In the genomic region with DNA sequence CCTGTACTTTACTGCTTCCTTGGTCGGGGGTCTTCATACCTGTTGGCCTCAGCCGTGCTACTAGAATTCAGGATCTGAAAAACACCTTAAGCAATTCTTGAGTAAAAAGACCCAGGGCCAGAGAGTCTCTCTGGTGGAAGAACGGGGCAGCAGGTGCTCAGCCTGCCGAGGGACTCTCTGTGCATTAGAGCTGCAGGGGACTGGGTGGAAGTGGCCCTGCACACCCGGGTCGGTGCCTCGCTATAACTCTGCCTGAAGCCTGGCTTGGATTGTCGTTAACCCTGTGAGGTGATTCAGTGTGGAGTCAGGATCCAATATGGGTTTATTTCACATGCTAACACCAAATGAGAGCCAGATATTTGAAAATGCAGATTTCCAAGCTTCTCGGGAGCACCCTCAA, we compare ENCODE assay signal across 32 cellular contexts. TPM values are rescaled to one million over a fixed set of nuclear protein-coding genes. Genes with fewer than 3 reads are reported as not detected.
DNase-seq lines count a peak whose midpoint lies in the region; ATAC-seq, FAIRE-seq and TF ChIP-seq lines count a peak whose summit lies in the region.
"Had no signal": no experiment of that assay in that cellular context is flagged by ENCODE, and none has a peak within 500 bp of the region (broad histone marks: within the 10 kb centered on the region; RNA-seq: fewer than 3 reads in every experiment).

No MANE protein-coding gene starts in this region.

- no peak overlapping the region for H3K4me3 ChIP-seq in GM23338
- H3K4me3 ChIP-seq in kidney (ENCODE audit: low read length in 2 of 2), result no peak overlapping the region
- H3K4me3 ChIP-seq in uterus, result no peak overlapping the region
- H3K4me3 ChIP-seq: BLaER1 treated with 17β-estradiol and CSF1 and Interleukin-3, amounts not matched to agents 10 nM and 100 nM; GM12878; GM23248; HAP-1; SJCRH30 had no signal

- TF ChIP-seq POLR2A in uterus (IDR thresholded peaks at IDR 0.05), result no peak

- H3K4me2 ChIP-seq in GM23338, result no peak overlapping the region
- H3K4me2 ChIP-seq: BLaER1 treated with 17β-estradiol and CSF1 and Interleukin-3, amounts not matched to agents 10 nM and 100 nM; KMS-11 had no signal

- no peaks in the 10 kb centered on the region for H3F3A ChIP-seq in GM23338 (replicated peaks; ENCODE audit: low read depth)

- no peaks in the 10 kb centered on the region for H4K20me1 ChIP-seq in GM23338 (replicated peaks; ENCODE audit: insufficient read depth)
- H4K20me1 ChIP-seq: BLaER1 treated with 17β-estradiol and CSF1 and Interleukin-3, amounts not matched to agents 10 nM and 100 nM had no signal

- no peaks in the 10 kb centered on the region for H3K9me3 Mint-ChIP-seq in activated naive CD4-positive, alpha-beta T cell treated with anti-CD3 and anti-CD28 coated beads, Interleukin-2, amount 10 ng/mL, durations not matched to agents 7 days and 5 days
- no peaks in the 10 kb centered on the region for H3K9me3 Mint-ChIP-seq in GM23338
- H3K9me3 Mint-ChIP-seq: CD4-positive, alpha-beta T cell; HFFc6; IgD-negative memory B cell had no signal

- no peaks in the 10 kb centered on the region for H3K9me2 ChIP-seq in GM23338 (ENCODE audit: insufficient read depth)

- TF ChIP-seq CTCF in GM23338 (conservative IDR thresholded peaks at IDR 0.05; ENCODE audit: low read depth in 2 of 2) (no peak), kidney (IDR thresholded peaks at IDR 0.05; ENCODE audit: borderline replicate concordance, extremely low read depth, insufficient read depth) (no peak), uterus (IDR thresholded peaks at IDR 0.05) (no peak)

- FAIRE-seq in kidney (lab: Jason Lieb, UNC), result no peak
- FAIRE-seq: A204.1, GM12878 had no signal

- peak; percentile 3 for DNase-seq in activated naive CD4-positive, alpha-beta T cell treated with anti-CD3 and anti-CD28 coated beads, Interleukin-2, amount 10 ng/mL, durations not matched to agents 7 days and 5 days
- no peak for DNase-seq in activated naive CD4-positive, alpha-beta T cell treated with anti-CD3 and anti-CD28 coated beads, Interleukin-2, amount 50 U/mL, for 16 hours
- DNase-seq in GM23338 (ENCODE audit: low spot score), result no peak
- peak; percentile 8 for DNase-seq in kidney
- DNase-seq in ureter (ENCODE audit: low spot score), result peak; percentile 30
- no peak for DNase-seq in uterus
- no peak for DNase-seq in stimulated activated naive CD4-positive, alpha-beta T cell treated with Interleukin-2 at 50 U/mL for 16 hours (lab: John Stamatoyannopoulos, UW)
- DNase-seq: AML-193; CD4-positive, alpha-beta T cell; DMS53; GM23248; HFFc6; NCI-H1048; NCI-H1417; NCI-H1694; NCI-H2029 treated with DMSO at 0.1 percent for 48 hours; NCI-H446 treated with DMSO at 0.1 percent for 48 hours; NCI-H526; NCI-H82; NK-92 treated with Interleukin-12 subunit alpha and Interleukin-12 subunit beta, amount 100 ng/mL, for 24 hours; PC-3; SJCRH30 had no signal

- no peaks in the 10 kb centered on the region for H3K9me3 ChIP-seq in kidney (ENCODE audit: control insufficient read depth in 1 of 2, low read length in 2 of 2)
- no peaks in the 10 kb centered on the region for H3K9me3 ChIP-seq in uterus
- H3K9me3 ChIP-seq: BLaER1 treated with 17β-estradiol and CSF1 and Interleukin-3, amounts not matched to agents 10 nM and 100 nM; HAP-1; SJCRH30 had no signal

- no peak for ATAC-seq in GM23338
- ATAC-seq: GM12878, PC-3 had no signal

- intact Hi-C loops in kidney (cut with DNase I), result no loop called here
- intact Hi-C loops in uterus (cut with DNase I; ENCODE audit: low total_unique reads), result no loop called here

- H2AFZ ChIP-seq in GM23338, result 0 out of 2 replicates have a peak overlapping the region, but pooled peaks have one; percentile 3
- H2AFZ ChIP-seq: GM23248 had no signal

- H3K36me3 Mint-ChIP-seq in activated naive CD4-positive, alpha-beta T cell treated with anti-CD3 and anti-CD28 coated beads, Interleukin-2, amount 10 ng/mL, durations not matched to agents 7 days and 5 days, result no peaks in the 10 kb centered on the region
- H3K36me3 Mint-ChIP-seq in GM23338 (ENCODE audit: low read depth), result no peaks in the 10 kb centered on the region

- CTCF ChIA-PET in activated naive CD4-positive, alpha-beta T cell treated with anti-CD3 and anti-CD28 coated beads, Interleukin-2, amount 10 ng/mL, durations not matched to agents 7 days and 5 days (lab: Charles Lee), result interaction anchor here (1.0 kb wide), 1 partner anchor 20 kb away, joined by 3 read pairs; no protein-coding TSS in a partner anchor

- H3K27me3 ChIP-seq in GM23338 (ENCODE audit: insufficient read depth), result no peaks in the 10 kb centered on the region
- peaks cover 0 to 4% of the 10 kb centered on the region in 2 donors for H3K27me3 ChIP-seq in uterus
- H3K27me3 ChIP-seq: BLaER1 treated with 17β-estradiol and CSF1 and Interleukin-3, amounts not matched to agents 10 nM and 100 nM had no signal

- H3K9ac ChIP-seq in kidney (ENCODE audit: low read length in 2 of 2), result no peak overlapping the region
- H3K9ac ChIP-seq: BLaER1 treated with 17β-estradiol and CSF1 and Interleukin-3, amounts not matched to agents 10 nM and 100 nM; GM23248; KMS-11 had no signal

- H3K27ac ChIP-seq in GM23338 (ENCODE audit: low read depth) (no peak overlapping the region), kidney (ENCODE audit: low read depth in 2 of 2, low read length in 2 of 2) (no peak overlapping the region), uterus (no peak overlapping the region)
- H3K27ac ChIP-seq: BLaER1 treated with 17β-estradiol and CSF1 and Interleukin-3, amounts not matched to agents 10 nM and 100 nM; GM23248; HL-60; KMS-11; SJCRH30 had no signal

- no peak overlapping the region for H3K4me3 Mint-ChIP-seq in activated naive CD4-positive, alpha-beta T cell treated with anti-CD3 and anti-CD28 coated beads, Interleukin-2, amount 10 ng/mL, durations not matched to agents 7 days and 5 days
- H3K4me3 Mint-ChIP-seq in GM23338, result no peak overlapping the region
- H3K4me3 Mint-ChIP-seq: CD4-positive, alpha-beta T cell; HFFc6; IgD-negative memory B cell had no signal

- H3K36me3 ChIP-seq in GM23338 (ENCODE audit: insufficient read depth) (no peaks in the 10 kb centered on the region), kidney (ENCODE audit: control insufficient read depth in 1 of 2, insufficient read depth in 2 of 2, low read length in 2 of 2) (no peaks in the 10 kb centered on the region), uterus (no peaks in the 10 kb centered on the region)
- H3K36me3 ChIP-seq: BLaER1 treated with 17β-estradiol and CSF1 and Interleukin-3, amounts not matched to agents 10 nM and 100 nM; HAP-1; SJCRH30 had no signal

- H3K27me3 Mint-ChIP-seq in activated naive CD4-positive, alpha-beta T cell treated with anti-CD3 and anti-CD28 coated beads, Interleukin-2, amount 10 ng/mL, durations not matched to agents 7 days and 5 days, result peaks cover 23% of the 10 kb centered on the region
- peaks cover 4% of the 10 kb centered on the region for H3K27me3 Mint-ChIP-seq in GM23338 (ENCODE audit: insufficient read depth, low read depth, poor library complexity)

- H3K79me2 ChIP-seq in GM23338 (replicated peaks; ENCODE audit: insufficient read depth), result no peaks in the 10 kb centered on the region

- H3K27ac Mint-ChIP-seq in activated naive CD4-positive, alpha-beta T cell treated with anti-CD3 and anti-CD28 coated beads, Interleukin-2, amount 10 ng/mL, durations not matched to agents 7 days and 5 days, result no peak overlapping the region
- H3K27ac Mint-ChIP-seq in GM23338, result no peak overlapping the region
- H3K27ac Mint-ChIP-seq: CD4-positive, alpha-beta T cell; HFFc6; IgD-negative memory B cell had no signal

- no peaks in the 10 kb centered on the region for H3K4me1 Mint-ChIP-seq in activated naive CD4-positive, alpha-beta T cell treated with anti-CD3 and anti-CD28 coated beads, Interleukin-2, amount 10 ng/mL, durations not matched to agents 7 days and 5 days
- peaks cover 18% of the 10 kb centered on the region for H3K4me1 Mint-ChIP-seq in GM23338
- H3K4me1 Mint-ChIP-seq: IgD-negative memory B cell had no signal

- H3K4me1 ChIP-seq in GM23338 (ENCODE audit: insufficient read depth) (no peaks in the 10 kb centered on the region), kidney (ENCODE audit: control insufficient read depth in 1 of 2, insufficient read depth in 1 of 2, low read depth in 1 of 2, low read length in 2 of 2) (no peaks in the 10 kb centered on the region), uterus (no peaks in the 10 kb centered on the region)
- H3K4me1 ChIP-seq: BLaER1 treated with 17β-estradiol and CSF1 and Interleukin-3, amounts not matched to agents 10 nM and 100 nM; HAP-1; SJCRH30 had no signal

RNA-seq across cellular contexts. Expression of a gene that starts 35.2 kb away (rescaled TPM):
- total RNA-seq in GM23338 (2014; rRNA removed; shearing (Covaris generic)), result not detected in 2 replicates
- polyA plus RNA-seq in GM23338 (2016; fragmentation: Nextera tagmentation; extraction: Ambion mirVana) (not detected in 2 replicates), kidney (ENCODE audit: insufficient read depth, low read depth, low replicate concordance) (3.1 TPM)
- total RNA-seq in kidney (2.1 TPM), ureter (1.7 TPM), uterus (1 to 10 TPM in 1 of 4 donors, under 1 TPM in 2, not detected in 1; 0.21 to 2.1 (median 0.26) TPM)
- total RNA-seq: CD4-positive, alpha-beta T cell; Daoy; G401; GM12878; GM23248; HFFc6; PC-3; SJCRH30 had no signal
- polyA plus RNA-seq: AG04450, GM12878, GM23248, IgD-negative memory B cell had no signal

Comparison
In these comparisons a context has a peak if more than half of its experiments do, and no peak if none do; other contexts are left out.
1. DNase-seq: peak in activated naive CD4-positive, alpha-beta T cell treated with anti-CD3 and anti-CD28 coated beads, Interleukin-2, amount 10 ng/mL, durations not matched to agents 7 days and 5 days (single experiment), kidney (single experiment) and ureter (single experiment); none in activated naive CD4-positive, alpha-beta T cell treated with anti-CD3 and anti-CD28 coated beads, Interleukin-2, amount 50 U/mL, for 16 hours (single experiment), GM23338 (single experiment), uterus (0 of 2) and stimulated activated naive CD4-positive, alpha-beta T cell treated with Interleukin-2 at 50 U/mL for 16 hours (single experiment).